In genomic region chr7:24978837-24979469, GRCh38 we compare ENCODE assay signal across 8 cellular contexts. TPM values are rescaled to one million over a fixed set of nuclear protein-coding genes. Genes with fewer than 3 reads are reported as not detected.
A peak's percentile ranks its signal among the peaks of the same experiment; 100 is the strongest.
DNase-seq lines count a peak whose midpoint lies in the region; ATAC-seq and TF ChIP-seq lines count a peak whose summit lies in the region.

No MANE protein-coding gene starts in this region.

- H3K9me3 ChIP-seq in heart left ventricle (no peaks in the 10 kb centered on the region), KOPT-K1 (ENCODE audit: insufficient read depth, low read length, poor library complexity, severe bottlenecking) (peaks cover 4% of the 10 kb centered on the region), tibial artery (no peaks in the 10 kb centered on the region)

- DNase-seq in heart left ventricle (peak in 1 of 5 donors; percentile 31), cardiac septum (ENCODE audit: low spot score) (no peak), astrocyte of the hippocampus (ENCODE audit: low read depth, low spot score) (peak; percentile 64), left colon (peak; percentile 30 to 36), tibial artery (no peak), GF-D8 (lab: John Stamatoyannopoulos, UW) (no peak)

- H3K4me3 ChIP-seq in heart left ventricle (peak overlapping the region; percentile 63 to 93 (median 80)), tibial artery (peak overlapping the region; percentile 57 to 71)

- no peak for TF ChIP-seq CTCF in heart left ventricle (IDR thresholded peaks at IDR 0.05)
- TF ChIP-seq CTCF in tibial artery (IDR thresholded peaks at IDR 0.05) = no peak

- no peaks in the 10 kb centered on the region for H3K27me3 ChIP-seq in heart left ventricle
- peaks cover 0 to 5% of the 10 kb centered on the region in 2 donors for H3K27me3 ChIP-seq in tibial artery

- H3K27ac ChIP-seq in heart left ventricle (peak overlapping the region in 10 of 12 donors; percentile 61 to 94 (median 88)), KOPT-K1 (ENCODE audit: low read depth, low read length, poor library complexity, severe bottlenecking) (peak overlapping the region; percentile 69), tibial artery (peak overlapping the region in 1 of 2 donors; percentile 57)

- H3K4me1 ChIP-seq in heart left ventricle = peaks cover 0 to 43% (median 11%) of the 10 kb centered on the region in 12 donors
- peaks cover 0 to 22% (median 14%) of the 10 kb centered on the region in 4 donors for H3K4me1 ChIP-seq in tibial artery

- intact Hi-C loops in heart left ventricle (cut with DNase I) = loop anchor here in 1 of 10 donors (5.0 kb wide), 1 partner anchor 87 kb away; no protein-coding TSS in a partner anchor
- intact Hi-C loops in cardiac septum (cut with DNase I) = loop anchor here (2.0 kb wide), 1 partner anchor 158 kb away; no protein-coding TSS in a partner anchor
- intact Hi-C loops in left colon (cut with DNase I, micrococcal nuclease) = no loop called here
- intact Hi-C loops in tibial artery (cut with DNase I; ENCODE audit: low total_unique reads) = loop anchor here (10.0 kb wide), 1 partner anchor 154 kb away; no protein-coding TSS in a partner anchor

- no peak for TF ChIP-seq POLR2A in heart left ventricle (IDR thresholded peaks at IDR 0.05)

- no peaks in the 10 kb centered on the region for H3K36me3 ChIP-seq in heart left ventricle
- no peaks in the 10 kb centered on the region for H3K36me3 ChIP-seq in KOPT-K1 (ENCODE audit: insufficient read depth, low read length)
- H3K36me3 ChIP-seq in tibial artery = no peaks in the 10 kb centered on the region

- WGBS in heart left ventricle, 4 donors = 29 to 38% (median 33%) methylated on average over 29 of the region's 29 CpGs

- ATAC-seq in heart left ventricle = no peak
- no peak for ATAC-seq in left colon
- no peak for ATAC-seq in HG03159 (IDR thresholded peaks at IDR 0.05; ENCODE audit: unreplicated experiment)

RNA-seq across cellular contexts. Expression of gene OSBPL3, which starts 1.0 kb away (rescaled TPM):
- total RNA-seq in heart left ventricle (10 to 100 TPM in 1 of 9 donors, 1 to 10 TPM in 8; 1.9 to 14.3 (median 5.0) TPM), cardiac septum (2.4 TPM), left colon (10 to 100 TPM; 11.0 to 13.2 TPM)
- polyA plus RNA-seq in heart left ventricle = 1 to 10 TPM; 1.5 to 2.2 TPM

Comparison
In these comparisons a context has a peak if more than half of its experiments do, and no peak if none do; other contexts are left out.
1. DNase-seq: peak in astrocyte of the hippocampus (single experiment) and left colon (2 of 2); none in cardiac septum (single experiment), tibial artery (0 of 2) and GF-D8 (single experiment).
2. intact Hi-C loops: an anchor here in cardiac septum (2.0 kb wide) and tibial artery (10.0 kb wide); none called in left colon.